1 cellular context compared by ENCODE assay signal in genomic region chr3:159273608-159274007, GRCh38.
TF ChIP-seq lines count a peak whose summit lies in the region.

No MANE protein-coding gene starts in this region.

TF ChIP-seq in K562, 482 proteins besides CTCF, POLR2A, EP300 and RAD21 (continued from another document):
- TF ChIP-seq, protein P1, sequence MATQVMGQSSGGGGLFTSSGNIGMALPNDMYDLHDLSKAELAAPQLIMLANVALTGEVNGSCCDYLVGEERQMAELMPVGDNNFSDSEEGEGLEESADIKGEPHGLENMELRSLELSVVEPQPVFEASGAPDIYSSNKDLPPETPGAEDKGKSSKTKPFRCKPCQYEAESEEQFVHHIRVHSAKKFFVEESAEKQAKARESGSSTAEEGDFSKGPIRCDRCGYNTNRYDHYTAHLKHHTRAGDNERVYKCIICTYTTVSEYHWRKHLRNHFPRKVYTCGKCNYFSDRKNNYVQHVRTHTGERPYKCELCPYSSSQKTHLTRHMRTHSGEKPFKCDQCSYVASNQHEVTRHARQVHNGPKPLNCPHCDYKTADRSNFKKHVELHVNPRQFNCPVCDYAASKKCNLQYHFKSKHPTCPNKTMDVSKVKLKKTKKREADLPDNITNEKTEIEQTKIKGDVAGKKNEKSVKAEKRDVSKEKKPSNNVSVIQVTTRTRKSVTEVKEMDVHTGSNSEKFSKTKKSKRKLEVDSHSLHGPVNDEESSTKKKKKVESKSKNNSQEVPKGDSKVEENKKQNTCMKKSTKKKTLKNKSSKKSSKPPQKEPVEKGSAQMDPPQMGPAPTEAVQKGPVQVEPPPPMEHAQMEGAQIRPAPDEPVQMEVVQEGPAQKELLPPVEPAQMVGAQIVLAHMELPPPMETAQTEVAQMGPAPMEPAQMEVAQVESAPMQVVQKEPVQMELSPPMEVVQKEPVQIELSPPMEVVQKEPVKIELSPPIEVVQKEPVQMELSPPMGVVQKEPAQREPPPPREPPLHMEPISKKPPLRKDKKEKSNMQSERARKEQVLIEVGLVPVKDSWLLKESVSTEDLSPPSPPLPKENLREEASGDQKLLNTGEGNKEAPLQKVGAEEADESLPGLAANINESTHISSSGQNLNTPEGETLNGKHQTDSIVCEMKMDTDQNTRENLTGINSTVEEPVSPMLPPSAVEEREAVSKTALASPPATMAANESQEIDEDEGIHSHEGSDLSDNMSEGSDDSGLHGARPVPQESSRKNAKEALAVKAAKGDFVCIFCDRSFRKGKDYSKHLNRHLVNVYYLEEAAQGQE (CRISPR knock-in tag; IDR thresholded peaks at IDR 0.05; ENCODE audit: low read depth), result peak; percentile 85
- TF ChIP-seq ZNF79 (CRISPR knock-in tag; IDR thresholded peaks at IDR 0.05; ENCODE audit: low read depth) (no peak), HDAC8 (tag; IDR thresholded peaks at IDR 0.05) (no peak)
